ENCODE assay signal across 8 cellular contexts in the genomic region with DNA sequence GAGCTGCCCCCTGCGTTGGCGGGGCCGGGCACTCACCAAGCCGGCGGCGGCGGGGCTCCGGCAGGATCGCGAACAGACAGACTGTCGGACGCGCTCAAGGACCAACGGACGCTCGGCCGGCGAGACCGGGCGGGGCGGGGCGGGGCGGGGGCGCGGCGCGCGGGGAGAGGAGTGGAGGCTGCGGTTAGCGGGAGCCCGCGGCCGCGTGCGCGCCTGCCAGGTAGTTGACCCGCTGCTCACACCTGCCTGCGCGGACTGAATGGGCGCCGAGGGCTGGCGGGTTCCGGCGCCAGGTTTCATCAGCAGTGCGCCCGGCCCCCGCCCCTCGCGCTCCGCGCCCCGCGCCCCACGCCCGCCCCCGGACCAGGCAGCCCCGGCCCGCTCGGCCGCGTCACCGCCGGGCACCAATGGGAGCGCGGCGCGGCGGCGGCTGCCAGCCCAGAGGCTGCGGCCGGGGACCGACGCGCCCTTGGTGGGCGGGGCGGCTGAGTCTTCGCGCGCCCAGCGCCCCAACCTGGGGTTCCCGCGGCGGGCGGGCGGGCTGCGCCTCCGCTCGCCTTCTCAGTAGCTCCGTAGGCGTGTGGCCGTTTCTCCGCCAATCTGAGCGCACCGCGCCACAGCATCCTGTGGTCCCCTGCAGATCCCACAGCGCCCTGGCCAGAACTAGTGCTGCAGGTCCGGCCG.
DNase-seq lines count a peak whose midpoint lies in the region; ATAC-seq lines count a peak whose summit lies in the region.

A gene (minus strand): TSS at position 309 of the 684 bp plus-strand sequence. CDS start 59,500 bp downstream, outside the sequence.

- ATAC-seq in GM18868 (IDR thresholded peaks at IDR 0.05; ENCODE audit: unreplicated experiment) = peak; percentile 87
- ATAC-seq in HG03103 (IDR thresholded peaks at IDR 0.05; ENCODE audit: low read depth, unreplicated experiment) = peak; percentile 81

- DNase-seq in AG08395 (ENCODE audit: low spot score) = peak; percentile 93
- DNase-seq in NCI-H2227 (lab: John Stamatoyannopoulos, UW; ENCODE audit: unreplicated experiment) = peak; percentile 92
- peak; percentile 70 to 77 (median 77) for DNase-seq in activated CD4-positive, CD25-positive, alpha-beta regulatory T cell (lab: John Stamatoyannopoulos, UW)
- peak in 44 of 61 donors; percentile 13 to 87 (median 48) for DNase-seq in caudate nucleus (lab: John Stamatoyannopoulos, UW)
- DNase-seq in iris pigment epithelial cell (ENCODE audit: low read depth) = peak; percentile 85
- peak; percentile 86 for DNase-seq in stimulated activated CD4-positive, alpha-beta T cell treated with anti-CD3 and anti-CD28 coated beads, Interleukin-12 subunit alpha, Interleukin-12 subunit beta, amount 100 ng/mL, for 4 hours

- peak within 1 kb of the TSS; percentile 5 for H3K27ac ChIP-seq in caudate nucleus (ENCODE audit: low read depth, low read length)

Comparison
In these comparisons a context has a peak if more than half of its experiments do, and no peak if none do; other contexts are left out.
1. Peak in every context shown above with its lines: DNase-seq, ATAC-seq and H3K27ac ChIP-seq.